Comparison of ENCODE assay signal across 15 cellular contexts in genomic region chr13:98315466-98315865, GRCh38.
DNase-seq lines count a peak whose midpoint lies in the region; ATAC-seq, FAIRE-seq and TF ChIP-seq lines count a peak whose summit lies in the region.
"Had no signal": no experiment of that assay in that cellular context is flagged by ENCODE, and none has a peak within 500 bp of the region (broad histone marks: within the 10 kb centered on the region; RNA-seq: fewer than 3 reads in every experiment).

No MANE protein-coding gene starts in this region.

- H3K36me3 ChIP-seq in smooth muscle cell (ENCODE audit: low read depth) = no peaks in the 10 kb centered on the region

- intact Hi-C loops in Right ventricle myocardium inferior (cut with DNase I) = no loop called here
- intact Hi-C loops in cardiac septum (cut with DNase I) = no loop called here

- H2AFZ ChIP-seq in smooth muscle cell (ENCODE audit: low read depth) = no peak overlapping the region

- H3K4me1 ChIP-seq in smooth muscle cell (ENCODE audit: low read depth) = peaks cover 17% of the 10 kb centered on the region

- peaks cover 33% of the 10 kb centered on the region for H3K79me2 ChIP-seq in smooth muscle cell (ENCODE audit: low read depth)

- no peaks in the 10 kb centered on the region for H3F3A ChIP-seq in smooth muscle cell (ENCODE audit: low read depth)

- peak overlapping the region; percentile 33 for H3K4me2 ChIP-seq in smooth muscle cell

- no peaks in the 10 kb centered on the region for H3K27me3 ChIP-seq in smooth muscle cell (ENCODE audit: low read depth)

- FAIRE-seq in GM12892 (lab: Jason Lieb, UNC) = no peak
- FAIRE-seq: GM12891 had no signal

- H3K4me3 ChIP-seq in smooth muscle cell = no peak overlapping the region

- H3K27ac ChIP-seq in smooth muscle cell (ENCODE audit: low read depth) = peak overlapping the region; percentile 54

- no peaks in the 10 kb centered on the region for H3K9me3 ChIP-seq in smooth muscle cell (replicated peaks; ENCODE audit: low read depth)

- H3K9ac ChIP-seq in smooth muscle cell (ENCODE audit: low read depth) = no peak overlapping the region

- DNase-seq in Right ventricle myocardium inferior (ENCODE audit: missing footprints) (no peak), cardiac septum (ENCODE audit: low spot score) (no peak), astrocyte of the hippocampus (ENCODE audit: low read depth, low spot score) (peak; percentile 35), iPS-NIHi11 (ENCODE audit: low spot score) (peak; percentile 42), smooth muscle cell (lab: John Stamatoyannopoulos, UW; ENCODE audit: unreplicated experiment) (no peak), activated gamma-delta T cell (lab: John Stamatoyannopoulos, UW) (no peak), GM12892 (ENCODE audit: insufficient read length) (no peak), NCI-H2029 treated with DMSO at 0.1 percent for 48 hours (lab: John Stamatoyannopoulos, UW) (no peak)
- DNase-seq: activated CD4-positive, alpha-beta memory T cell treated with anti-CD3 and anti-CD28 coated beads for 36 hours; activated effector memory CD4-positive, alpha-beta T cell treated with anti-CD3 and anti-CD28 coated beads, Interleukin-2, amount 50 U/mL, for 16 hours; left colon; NCI-H1092 treated with DMSO at 0.1 percent for 48 hours; RPMI8226; stimulated activated CD4-positive, alpha-beta T cell treated with anti-CD3 and anti-CD28 coated beads, Interleukin-1b, Interleukin-23, amount 100 ng/mL, for 48 hours had no signal

- TF ChIP-seq POLR2A in GM12892 (IDR thresholded peaks at IDR 0.05; ENCODE audit: low read depth, low read length) = no peak

- TF ChIP-seq CTCF in smooth muscle cell (IDR thresholded peaks at IDR 0.05; ENCODE audit: borderline replicate concordance, insufficient read depth, poor library complexity, severe bottlenecking) = no peak

- ATAC-seq in Right ventricle myocardium inferior = peak; percentile 24
- ATAC-seq: left colon had no signal

- H4K20me1 ChIP-seq in smooth muscle cell (ENCODE audit: low read depth) = peaks cover 23% of the 10 kb centered on the region

- WGBS in smooth muscle cell (ENCODE audit: low lambda C conversion rate) = 38% methylated on average over 8 of the region's 8 CpGs

Comparison
In these comparisons a context has a peak if more than half of its experiments do, and no peak if none do; other contexts are left out.
1. DNase-seq: peak in astrocyte of the hippocampus (single experiment) and iPS-NIHi11 (single experiment); none in Right ventricle myocardium inferior (single experiment), cardiac septum (single experiment), smooth muscle cell (single experiment), activated gamma-delta T cell (single experiment), GM12892 (single experiment) and NCI-H2029 treated with DMSO at 0.1 percent for 48 hours (single experiment).